In the genomic region with DNA sequence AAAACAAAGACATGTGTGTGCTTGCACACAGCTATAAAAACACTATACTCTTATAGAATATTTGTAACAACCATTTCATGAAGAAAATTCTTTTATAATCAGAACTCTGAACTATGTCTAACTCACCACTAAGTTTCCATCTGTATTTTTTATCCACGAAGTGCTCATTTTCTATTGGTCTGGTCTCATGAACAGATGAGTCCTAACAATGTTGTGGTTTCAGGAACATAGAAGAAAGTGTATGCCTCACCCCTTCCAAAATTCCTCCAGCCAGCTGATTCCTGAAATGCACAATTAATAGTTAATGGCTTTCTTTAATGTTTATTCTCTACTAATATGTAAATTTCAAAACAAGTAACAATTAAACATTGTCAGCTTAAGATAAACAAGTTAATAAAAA, we compare ENCODE assay signal across 26 cellular contexts.
"Had no signal": no experiment of that assay in that cellular context is flagged by ENCODE, and none has a peak within 500 bp of the region (broad histone marks: within the 10 kb centered on the region; RNA-seq: fewer than 3 reads in every experiment).

No MANE protein-coding gene starts in this region.

- H3K27me3 ChIP-seq: esophagus squamous epithelium, ovary, sigmoid colon, spleen, testis, tibial artery had no signal

- H3K9me3 ChIP-seq: esophagus squamous epithelium, lower lobe of right lung, mucosa of descending colon, ovary, psoas muscle, sigmoid colon, testis, tibial artery had no signal

- H3K4me1 ChIP-seq: esophagus squamous epithelium, lower lobe of right lung, psoas muscle, sigmoid colon, spleen, testis, tibial artery had no signal

- DNase-seq: dermis blood vessel endothelial cell; effector memory CD4-positive, alpha-beta T cell; esophagus squamous epithelium; foreskin melanocyte; glutamatergic neuron; hypothalamus; left ventricle myocardium superior; lower lobe of right lung; mucosa of descending colon; naive thymus-derived CD8-positive, alpha-beta T cell; nephron progenitor cell; nucleus accumbens; ovary; posterior cingulate gyrus; psoas muscle; right cardiac atrium; sigmoid colon; spleen; stimulated activated CD4-positive, alpha-beta T cell treated with anti-CD3 and anti-CD28 coated beads, Interleukin-4, amount 100 ng/mL, for 4 hours; stimulated activated naive CD8-positive, alpha-beta T cell treated with anti-CD3 and anti-CD28 coated beads, Interleukin-15, Interleukin-2, amounts not matched to agents 100 U/mL and 50 U/mL, for 24 hours; substantia nigra; testis; tibial artery had no signal

- H3K4me3 ChIP-seq: coronary artery, esophagus squamous epithelium, lower lobe of right lung, mucosa of descending colon, ovary, psoas muscle, sigmoid colon, skin epidermis, spleen, testis, tibial artery had no signal

- H3K36me3 ChIP-seq: esophagus squamous epithelium, lower lobe of right lung, ovary, sigmoid colon, spleen, tibial artery had no signal

- H3K27ac ChIP-seq: coronary artery, esophagus squamous epithelium, lower lobe of right lung, ovary, psoas muscle, sigmoid colon, spleen, testis, tibial artery had no signal

- ATAC-seq: left ventricle myocardium superior; lower lobe of right lung; mucosa of descending colon; naive thymus-derived CD8-positive, alpha-beta T cell; psoas muscle; right cardiac atrium; stimulated activated memory B cell treated with anti-CD40 and anti-IgM and Interleukin-4, amounts not matched to agents 10 μg/mL and 1 μg/mL and 100 μg/mL, for 72 hours; stimulated activated naive CD8-positive, alpha-beta T cell treated with anti-CD3 and anti-CD28 coated beads, Interleukin-15, Interleukin-2, amounts not matched to agents 100 U/mL and 50 U/mL, for 24 hours had no signal
